6 cellular contexts compared by ENCODE assay signal in genomic region chr16:67538666-67539101, GRCh38. TPM values are rescaled to one million over a fixed set of nuclear protein-coding genes. Genes with fewer than 3 reads are reported as not detected.
DNase-seq lines count a peak whose midpoint lies in the region; ATAC-seq and TF ChIP-seq lines count a peak whose summit lies in the region.

No MANE protein-coding gene starts in this region.

- CTCF ChIA-PET in Caco-2 (lab: Charles Lee): interaction anchor here (3.7 to 5.7 kb wide), 2 partner anchors 17 to 23 kb away, joined by 18 to 45 read pairs; partner anchors contain the start of gene CTCF

- peaks cover 30% of the 10 kb centered on the region for H3K4me1 Mint-ChIP-seq in Caco-2 (ENCODE audit: low read depth, unreplicated experiment)
- peaks cover 29% of the 10 kb centered on the region for H3K4me1 Mint-ChIP-seq in activated naive CD8-positive, alpha-beta T cell treated with anti-CD3 and anti-CD28 coated beads, Interleukin-2, amount 50 U/mL, for 24 hours

- H3K4me1 ChIP-seq in Caco-2 (peaks cover 22% of the 10 kb centered on the region), mucosa of rectum (ENCODE audit: control insufficient read depth in 2 of 2, insufficient read depth in 2 of 2, low read length in 2 of 2) (peaks cover 15 to 17% of the 10 kb centered on the region in 2 donors)

- H3K27me3 ChIP-seq in Caco-2 (replicated peaks; ENCODE audit: control insufficient read depth, insufficient read depth, low read length): no peaks in the 10 kb centered on the region
- peaks cover 8 to 13% of the 10 kb centered on the region in 2 donors for H3K27me3 ChIP-seq in mucosa of rectum (ENCODE audit: control insufficient read depth in 2 of 2, insufficient read depth in 2 of 2, low read length in 2 of 2)

- peak overlapping the region; percentile 52 for H3K4me3 Mint-ChIP-seq in Caco-2 (ENCODE audit: unreplicated experiment)
- H3K4me3 Mint-ChIP-seq in activated naive CD8-positive, alpha-beta T cell treated with anti-CD3 and anti-CD28 coated beads, Interleukin-2, amount 50 U/mL, for 24 hours: peak overlapping the region; percentile 64

- H3K27ac Mint-ChIP-seq in Caco-2 (ENCODE audit: unreplicated experiment): peak overlapping the region; percentile 27
- no peak overlapping the region for H3K27ac Mint-ChIP-seq in activated naive CD8-positive, alpha-beta T cell treated with anti-CD3 and anti-CD28 coated beads, Interleukin-2, amount 50 U/mL, for 24 hours

- no TSS peak for BruUV-seq in Caco-2 (replicated peaks; lab: Mats Ljungman, UMichigan)

- peak; percentile 43 to 65 for DNase-seq in Caco-2
- no peak for DNase-seq in activated naive CD8-positive, alpha-beta T cell treated with anti-CD3 and anti-CD28 coated beads, Interleukin-2, amount 50 U/mL, for 24 hours

- no peak overlapping the region for H3K4me3 ChIP-seq in Caco-2 (ENCODE audit: low read depth, low read length)
- H3K4me3 ChIP-seq in mucosa of rectum (ENCODE audit: low read length in 2 of 2): peak overlapping the region; percentile 55 to 62

- H3K9ac ChIP-seq in mucosa of rectum (ENCODE audit: low read depth in 1 of 2, low read length in 2 of 2): peak overlapping the region in 1 of 2 donors; percentile 33

- peaks cover 4% of the 10 kb centered on the region; the same call in 1 of the 2 replicates for H3K36me3 ChIP-seq in Caco-2 (ENCODE audit: control insufficient read depth, insufficient read depth, low read length)
- H3K36me3 ChIP-seq in mucosa of rectum (ENCODE audit: control insufficient read depth in 2 of 2, insufficient read depth in 2 of 2, low read length in 2 of 2): peaks cover 6 to 26% of the 10 kb centered on the region in 2 donors

- H3K9me3 ChIP-seq in Caco-2 (no peaks in the 10 kb centered on the region), mucosa of rectum (ENCODE audit: control insufficient read depth in 2 of 2, low read length in 2 of 2) (no peaks in the 10 kb centered on the region)

- no peak for ATAC-seq in activated naive CD8-positive, alpha-beta T cell treated with anti-CD3 and anti-CD28 coated beads, Interleukin-2, amount 50 U/mL, for 24 hours
- ATAC-seq in GM21381 (IDR thresholded peaks at IDR 0.05; ENCODE audit: unreplicated experiment) (no peak), GM21576 (IDR thresholded peaks at IDR 0.05; ENCODE audit: unreplicated experiment) (no peak), GM18517 (IDR thresholded peaks at IDR 0.05; ENCODE audit: unreplicated experiment) (no peak)

- POLR2A ChIA-PET in Caco-2 (lab: Charles Lee): interaction anchor here (1.0 kb wide), 1 partner anchor 23 kb away, joined by 4 read pairs; the partner anchor contains the start of gene CTCF

- TF ChIP-seq CTCF in Caco-2 (IDR thresholded peaks at IDR 0.05; ENCODE audit: insufficient read depth in 1 of 2, low read depth in 1 of 2, low read length in 1 of 2, severe bottlenecking in 1 of 2, unreplicated experiment in 1 of 2): no peak

- H3K36me3 Mint-ChIP-seq in Caco-2 (ENCODE audit: insufficient read depth, unreplicated experiment): peaks cover 63% of the 10 kb centered on the region
- peaks cover 3% of the 10 kb centered on the region for H3K36me3 Mint-ChIP-seq in activated naive CD8-positive, alpha-beta T cell treated with anti-CD3 and anti-CD28 coated beads, Interleukin-2, amount 50 U/mL, for 24 hours (ENCODE audit: low read depth)

- peak overlapping the region in 1 of 2 donors; percentile 74 for H3K27ac ChIP-seq in mucosa of rectum (ENCODE audit: low read depth in 2 of 2, low read length in 2 of 2)

- H3K9me3 Mint-ChIP-seq in Caco-2 (ENCODE audit: unreplicated experiment): no peaks in the 10 kb centered on the region
- no peaks in the 10 kb centered on the region for H3K9me3 Mint-ChIP-seq in activated naive CD8-positive, alpha-beta T cell treated with anti-CD3 and anti-CD28 coated beads, Interleukin-2, amount 50 U/mL, for 24 hours

- no peaks in the 10 kb centered on the region for H3K27me3 Mint-ChIP-seq in Caco-2 (ENCODE audit: insufficient read depth, unreplicated experiment)
- H3K27me3 Mint-ChIP-seq in activated naive CD8-positive, alpha-beta T cell treated with anti-CD3 and anti-CD28 coated beads, Interleukin-2, amount 50 U/mL, for 24 hours: peaks cover 11% of the 10 kb centered on the region

- intact Hi-C loops in Caco-2 (cut with micrococcal nuclease; ENCODE audit: unreplicated experiment): no loop called here

RNA-seq across cellular contexts. Expression of gene RIPOR1, which starts 10.1 kb away (rescaled TPM):
- 87.9 and 90.4 TPM in 2 replicates for total RNA-seq in Caco-2 (2022)

RNA-seq across cellular contexts. Expression of gene CTCF, which starts 23.6 kb away (rescaled TPM):
- total RNA-seq in Caco-2 (2022): 60.8 and 67.8 TPM in 2 replicates

RNA-seq across cellular contexts. Expression of gene AGRP, which starts 55.3 kb away (rescaled TPM):
- not detected in 2 replicates for total RNA-seq in Caco-2 (2022)

RNA-seq across cellular contexts. Expression of gene ATP6V0D1, which starts 57.7 kb away (rescaled TPM):
- 107 and 110 TPM in 2 replicates for total RNA-seq in Caco-2 (2022)
